ENCODE assay signal across 1 cellular context in the genomic region with DNA sequence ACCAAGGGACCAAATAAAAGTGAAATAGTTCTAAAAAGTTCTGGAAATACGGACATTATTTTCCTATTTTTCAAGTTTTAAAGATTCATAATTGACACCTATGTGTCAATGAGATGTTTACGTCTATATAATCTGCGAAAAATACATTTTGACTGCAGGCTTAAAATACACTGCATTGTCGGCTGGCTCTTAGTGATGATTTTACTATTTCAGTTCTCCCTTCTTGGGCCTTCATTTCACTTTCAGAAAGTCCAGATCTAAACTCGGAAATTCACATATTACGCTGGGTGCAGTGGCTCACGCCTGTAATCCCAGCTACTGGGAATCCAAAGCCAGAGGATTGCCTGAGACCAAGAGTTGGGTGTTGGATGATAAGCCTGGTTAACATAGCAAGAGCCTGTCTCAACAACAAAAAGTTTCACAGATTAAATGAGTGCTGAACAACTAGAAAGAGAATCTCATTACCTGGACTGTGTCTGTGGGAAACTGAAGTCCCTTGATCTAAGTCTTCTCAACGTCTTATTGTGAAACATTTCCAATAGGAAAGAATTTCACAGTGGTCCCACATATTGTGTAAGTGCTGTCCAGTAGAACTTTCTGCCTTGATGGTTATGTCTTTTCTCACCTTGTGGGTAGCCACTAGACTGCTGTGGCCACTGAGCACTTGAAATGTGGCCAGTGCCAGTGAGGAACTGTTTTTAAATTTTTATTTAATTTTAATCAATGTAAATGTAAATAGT.
A peak's percentile ranks its signal among the peaks of the same experiment; 100 is the strongest.
TF ChIP-seq lines count a peak whose summit lies in the region.

No MANE protein-coding gene starts in this region.

TF ChIP-seq in HepG2, 621 proteins besides CTCF, POLR2A, EP300 and RAD21:
- TF ChIP-seq CEBPB (IDR thresholded peaks at IDR 0.05; ENCODE audit: borderline replicate concordance, low read depth, low read length), result peak; percentile 55; the same call in 1 of the 2 replicates
- no peak for TF ChIP-seq MEIS2 (CRISPR knock-in tag; IDR thresholded peaks at IDR 0.05)
